ENCODE assay signal across 13 cellular contexts in the genomic region with DNA sequence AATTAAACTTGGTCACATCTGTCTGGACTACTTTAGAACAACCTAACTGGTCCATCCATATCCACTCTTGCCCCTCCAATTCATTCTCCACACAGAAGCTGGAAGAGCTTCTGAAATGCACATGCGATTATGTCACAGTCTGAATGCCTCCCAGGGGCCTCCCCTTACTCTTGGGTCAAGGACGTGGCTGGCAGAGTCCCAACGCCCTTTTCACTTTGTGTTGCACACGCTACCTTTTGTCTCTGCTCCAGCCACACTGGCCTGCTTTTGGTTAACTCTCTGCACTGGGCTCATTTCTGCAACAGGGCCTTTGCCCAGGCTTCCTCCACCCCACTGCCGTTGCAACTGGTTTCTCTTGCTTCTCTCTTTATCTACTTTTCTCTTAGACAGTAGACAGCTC.
A peak's percentile ranks its signal among the peaks of the same experiment; 100 is the strongest.
DNase-seq lines count a peak whose midpoint lies in the region; ATAC-seq and TF ChIP-seq lines count a peak whose summit lies in the region.
"Had no signal": no experiment of that assay in that cellular context is flagged by ENCODE, and none has a peak within 500 bp of the region (broad histone marks: within the 10 kb centered on the region; RNA-seq: fewer than 3 reads in every experiment).

No MANE protein-coding gene starts in this region.

- no peak overlapping the region for H3K9ac ChIP-seq in smooth muscle cell (ENCODE audit: low read depth)
- H3K9ac ChIP-seq: GM23248 had no signal

- TF ChIP-seq POLR2A in right lobe of liver (IDR thresholded peaks at IDR 0.05) (no peak), testis (IDR thresholded peaks at IDR 0.05) (no peak)

- no peak for TF ChIP-seq CTCF in hepatocyte (IDR thresholded peaks at IDR 0.05; ENCODE audit: poor library complexity)
- TF ChIP-seq CTCF in right lobe of liver (IDR thresholded peaks at IDR 0.05): no peak
- no peak for TF ChIP-seq CTCF in testis (IDR thresholded peaks at IDR 0.05)
- no peak for TF ChIP-seq CTCF in smooth muscle cell (IDR thresholded peaks at IDR 0.05; ENCODE audit: borderline replicate concordance, insufficient read depth, poor library complexity, severe bottlenecking)

- H3K79me2 ChIP-seq in hepatocyte (no peaks in the 10 kb centered on the region), smooth muscle cell (ENCODE audit: low read depth) (no peaks in the 10 kb centered on the region)

- H2AFZ ChIP-seq in hepatocyte (no peak overlapping the region), smooth muscle cell (ENCODE audit: low read depth) (no peak overlapping the region)
- H2AFZ ChIP-seq: GM23248 had no signal

- intact Hi-C loops in Right ventricle myocardium inferior (cut with DNase I) (no loop called here), cardiac septum (cut with DNase I) (no loop called here), right lobe of liver (cut with DNase I) (no loop called here), testis (cut with DNase I; ENCODE audit: low total_unique reads) (no loop called here)

- H3K9me3 ChIP-seq in hepatocyte (ENCODE audit: low read depth) (no peaks in the 10 kb centered on the region), right lobe of liver (no peaks in the 10 kb centered on the region), testis (no peaks in the 10 kb centered on the region), smooth muscle cell (replicated peaks; ENCODE audit: low read depth) (no peaks in the 10 kb centered on the region)

- H3K36me3 ChIP-seq in hepatocyte (replicated peaks; ENCODE audit: insufficient read depth, low read depth) (no peaks in the 10 kb centered on the region), right lobe of liver (no peaks in the 10 kb centered on the region), testis (ENCODE audit: low read depth, missing control alignments) (no peaks in the 10 kb centered on the region), smooth muscle cell (ENCODE audit: low read depth) (no peaks in the 10 kb centered on the region)

- H3K9me2 ChIP-seq in hepatocyte (replicated peaks; ENCODE audit: insufficient read depth): no peaks in the 10 kb centered on the region

- H3K4me3 ChIP-seq in hepatocyte (no peak overlapping the region), right lobe of liver (no peak overlapping the region), testis (no peak overlapping the region), smooth muscle cell (no peak overlapping the region)
- H3K4me3 ChIP-seq: GM23248 had no signal

- no peaks in the 10 kb centered on the region for H3F3A ChIP-seq in smooth muscle cell (ENCODE audit: low read depth)

- H3K4me2 ChIP-seq in hepatocyte: no peak overlapping the region
- H3K4me2 ChIP-seq in smooth muscle cell: no peak overlapping the region

- peaks cover 8% of the 10 kb centered on the region for H3K4me1 ChIP-seq in hepatocyte (ENCODE audit: insufficient read depth)
- peaks cover 0 to 13% (median 4%) of the 10 kb centered on the region in 4 donors for H3K4me1 ChIP-seq in right lobe of liver
- H3K4me1 ChIP-seq in testis: no peaks in the 10 kb centered on the region
- H3K4me1 ChIP-seq in smooth muscle cell (ENCODE audit: low read depth): no peaks in the 10 kb centered on the region

- peak; percentile 31 for DNase-seq in Right ventricle myocardium inferior (ENCODE audit: missing footprints)
- DNase-seq in cardiac septum (ENCODE audit: low spot score): no peak
- DNase-seq in hepatocyte (ENCODE audit: low spot score): peak; percentile 13
- peak; percentile 51 to 83 (median 76) for DNase-seq in right lobe of liver
- DNase-seq in testis: peak; percentile 14
- DNase-seq in activated T-cell treated with anti-CD3 and anti-CD28 coated beads, Interleukin-2, amount 50 U/mL, for 1 hour: no peak
- DNase-seq in smooth muscle cell (lab: John Stamatoyannopoulos, UW; ENCODE audit: unreplicated experiment): no peak
- DNase-seq: Calu3; CD4-positive, alpha-beta T cell; DMS 273 treated with DMSO at 0.1 percent for 48 hours; GM23248 had no signal

- ATAC-seq in Right ventricle myocardium inferior: no peak
- ATAC-seq in right lobe of liver: peak; percentile 38 to 88 (median 68)
- ATAC-seq: HCT116 had no signal

- H3K27ac ChIP-seq in hepatocyte (no peak overlapping the region), right lobe of liver (no peak overlapping the region), testis (no peak overlapping the region), smooth muscle cell (ENCODE audit: low read depth) (no peak overlapping the region)
- H3K27ac ChIP-seq: GM23248, HL-60 had no signal

- H3K27me3 ChIP-seq in hepatocyte: no peaks in the 10 kb centered on the region
- no peaks in the 10 kb centered on the region for H3K27me3 ChIP-seq in right lobe of liver
- H3K27me3 ChIP-seq in testis: no peaks in the 10 kb centered on the region
- H3K27me3 ChIP-seq in smooth muscle cell (ENCODE audit: low read depth): peaks cover 5% of the 10 kb centered on the region

- H4K20me1 ChIP-seq in hepatocyte (ENCODE audit: insufficient read depth, poor library complexity, severe bottlenecking) (no peaks in the 10 kb centered on the region), smooth muscle cell (ENCODE audit: low read depth) (no peaks in the 10 kb centered on the region)

- 86% methylated on average over 5 of the region's 5 CpGs for WGBS in hepatocyte (ENCODE audit: low lambda C conversion rate, missing lambda C conversion rate)
- WGBS in right lobe of liver (ENCODE audit: insufficient coverage, low coverage, low lambda C conversion rate, missing lambda C conversion rate): 37% methylated on average over 5 of the region's 5 CpGs
- 53 to 65% methylated on average over 5 of the region's 5 CpGs for WGBS in testis, 2 donors
- WGBS in smooth muscle cell (ENCODE audit: low lambda C conversion rate): 93% methylated on average over 5 of the region's 5 CpGs

Comparison
In these comparisons a context has a peak if more than half of its experiments do, and no peak if none do; other contexts are left out.
1. DNase-seq: peak in Right ventricle myocardium inferior (single experiment), hepatocyte (single experiment), right lobe of liver (3 of 3) and testis (single experiment); none in cardiac septum (single experiment), activated T-cell treated with anti-CD3 and anti-CD28 coated beads, Interleukin-2, amount 50 U/mL, for 1 hour (single experiment) and smooth muscle cell (single experiment).